In the genomic region with DNA sequence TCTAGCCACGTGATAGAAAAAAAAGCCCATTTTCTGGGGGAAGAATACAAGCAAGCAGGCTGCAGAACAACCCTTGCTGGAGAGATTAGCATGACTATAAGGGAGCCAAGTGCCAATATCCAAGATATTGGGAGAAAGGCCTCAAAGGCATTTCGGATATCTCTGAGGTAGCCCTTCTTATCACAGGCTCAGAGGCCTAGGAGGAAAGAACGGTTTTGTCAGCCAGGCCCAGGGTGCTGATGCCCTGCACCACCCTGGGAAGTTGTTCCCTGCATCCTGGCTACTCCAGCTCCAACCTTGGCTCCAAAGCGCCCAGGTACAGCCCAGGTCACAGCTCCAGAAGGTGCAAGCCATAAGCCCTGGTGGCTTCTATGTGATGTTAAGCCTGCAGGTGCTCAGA, we compare ENCODE assay signal across 29 cellular contexts.
"Had no signal": no experiment of that assay in that cellular context is flagged by ENCODE, and none has a peak within 500 bp of the region (broad histone marks: within the 10 kb centered on the region; RNA-seq: fewer than 3 reads in every experiment).

No MANE protein-coding gene starts in this region.

- H3K36me3 ChIP-seq: colonic mucosa, esophagus muscularis mucosa, esophagus squamous epithelium, gastrocnemius medialis, gastroesophageal sphincter, heart left ventricle, heart right ventricle had no signal

- H3K27me3 Mint-ChIP-seq: dendritic cell treated with granulocyte-macrophage colony-stimulating factor and Interleukin-4, amounts not matched to agents 40 ng/mL and 50 ng/mL, for 4 days had no signal

- ATAC-seq: effector memory CD8-positive, alpha-beta T cell; esophagus mucosa; foreskin keratinocyte; gastrocnemius medialis; gastroesophageal sphincter; heart left ventricle; heart right ventricle had no signal

- H3K27ac Mint-ChIP-seq: dendritic cell treated with granulocyte-macrophage colony-stimulating factor and Interleukin-4, amounts not matched to agents 40 ng/mL and 50 ng/mL, for 4 days; effector memory CD8-positive, alpha-beta T cell; endodermal cell had no signal

- H3K27ac ChIP-seq: colonic mucosa, coronary artery, dorsolateral prefrontal cortex, epithelial cell of prostate, esophagus muscularis mucosa, esophagus squamous epithelium, foreskin keratinocyte, gastrocnemius medialis, gastroesophageal sphincter, heart left ventricle, heart right ventricle had no signal

- H3K4me1 ChIP-seq: colonic mucosa, esophagus muscularis mucosa, esophagus squamous epithelium, foreskin keratinocyte, gastrocnemius medialis, gastroesophageal sphincter, heart left ventricle had no signal

- DNase-seq: colonic mucosa; cortex of kidney; dermis blood vessel endothelial cell; dorsolateral prefrontal cortex; effector CD4-positive, alpha-beta T cell; effector CD8-positive, alpha-beta T cell; effector memory CD4-positive, alpha-beta T cell; effector memory CD8-positive, alpha-beta T cell; endodermal cell; erythroblast; esophagus squamous epithelium; foreskin fibroblast; foreskin keratinocyte; foreskin melanocyte; gastrocnemius medialis; glutamatergic neuron; head of caudate nucleus; heart left ventricle; heart right ventricle had no signal

- FAIRE-seq: colon, endometrium, endothelial cell of umbilical vein, frontal cortex had no signal

- H3K27me3 ChIP-seq: colonic mucosa, dorsolateral prefrontal cortex, esophagus muscularis mucosa, esophagus squamous epithelium, foreskin keratinocyte, gastrocnemius medialis, gastroesophageal sphincter, heart left ventricle, heart right ventricle had no signal

- H3K4me3 ChIP-seq: colonic mucosa, coronary artery, dorsolateral prefrontal cortex, esophagus muscularis mucosa, esophagus squamous epithelium, gastrocnemius medialis, gastroesophageal sphincter, heart left ventricle, heart right ventricle had no signal

- H3K9me3 ChIP-seq: colonic mucosa had no signal

- H3K4me3 Mint-ChIP-seq: dendritic cell treated with granulocyte-macrophage colony-stimulating factor and Interleukin-4, amounts not matched to agents 40 ng/mL and 50 ng/mL, for 4 days; effector memory CD8-positive, alpha-beta T cell; endodermal cell had no signal

- H3K4me1 Mint-ChIP-seq: endodermal cell had no signal
